ENCODE assay signal across 24 cellular contexts in the genomic region with DNA sequence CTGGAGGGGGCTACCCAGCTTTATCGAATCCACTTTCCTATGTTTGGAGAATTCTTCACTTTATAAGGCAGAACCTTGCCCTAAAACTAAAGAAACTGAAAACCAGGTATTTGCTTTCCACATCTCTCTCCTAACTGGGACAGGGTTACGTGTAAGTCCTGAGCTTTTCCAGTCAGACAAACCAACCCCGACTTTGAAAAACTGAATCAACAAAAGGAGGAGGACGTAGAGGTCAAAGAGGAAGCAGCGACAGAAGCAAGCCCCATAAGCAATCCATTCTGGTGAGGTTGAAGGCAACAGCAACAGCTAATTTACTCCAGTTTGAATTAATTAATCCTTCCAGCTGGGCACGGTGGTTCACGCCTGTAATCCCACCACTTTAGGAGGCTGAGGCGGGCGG. TPM values are rescaled to one million over a fixed set of nuclear protein-coding genes. Genes with fewer than 3 reads are reported as not detected.
DNase-seq lines count a peak whose midpoint lies in the region; ATAC-seq and TF ChIP-seq lines count a peak whose summit lies in the region.
"Had no signal": no experiment of that assay in that cellular context is flagged by ENCODE, and none has a peak within 500 bp of the region (broad histone marks: within the 10 kb centered on the region; RNA-seq: fewer than 3 reads in every experiment).

No MANE protein-coding gene starts in this region.

- no peak overlapping the region for H4K5ac ChIP-seq in mesendoderm (ENCODE audit: low read length)

- H3K4me2 ChIP-seq in mesendoderm (ENCODE audit: low read length), result no peak overlapping the region

- POLR2A ChIA-PET in Caco-2 (lab: Charles Lee), result no interaction called here

- BruUV-seq in Caco-2 (replicated peaks; lab: Mats Ljungman, UMichigan), result no TSS peak

- H3K4me1 ChIP-seq in Caco-2, result peaks cover 25% of the 10 kb centered on the region
- peaks cover 11% of the 10 kb centered on the region for H3K4me1 ChIP-seq in endodermal cell (ENCODE audit: control insufficient read depth, insufficient read depth, low read length)
- peaks cover 6% of the 10 kb centered on the region for H3K4me1 ChIP-seq in mesendoderm (ENCODE audit: control insufficient read depth, low read depth, low read length)
- H3K4me1 ChIP-seq: Peyer's patch had no signal

- H3K9me3 ChIP-seq in Caco-2 (no peaks in the 10 kb centered on the region), endodermal cell (ENCODE audit: control insufficient read depth, low read length) (no peaks in the 10 kb centered on the region)
- H3K9me3 ChIP-seq: Peyer's patch had no signal

- H3K36me3 ChIP-seq in Caco-2 (ENCODE audit: control insufficient read depth, insufficient read depth, low read length) (no peaks in the 10 kb centered on the region), endodermal cell (ENCODE audit: control insufficient read depth, insufficient read depth, low read length) (no peaks in the 10 kb centered on the region), mesendoderm (ENCODE audit: control insufficient read depth, insufficient read depth, low read length) (no peaks in the 10 kb centered on the region)
- H3K36me3 ChIP-seq: Peyer's patch had no signal

- H2BK5ac ChIP-seq in mesendoderm (ENCODE audit: low read length), result no peak overlapping the region

- H3K56ac ChIP-seq in mesendoderm (ENCODE audit: low read length), result no peak overlapping the region

- WGBS in endodermal cell (ENCODE audit: insufficient coverage in 1 of 2, insufficient read length in 1 of 2), 2 experiments, result 91 to 92% methylated on average over 8 to 9 of the region's 9 CpGs
- no CpG with 5 or more reads among the region's 9 CpGs for WGBS in mesendoderm (ENCODE audit: extremely low coverage, insufficient coverage, low lambda C conversion rate)

- H3K36me3 Mint-ChIP-seq in Caco-2 (ENCODE audit: insufficient read depth, unreplicated experiment) (no peaks in the 10 kb centered on the region), endodermal cell (ENCODE audit: low read depth) (peaks cover 11% of the 10 kb centered on the region)
- H3K36me3 Mint-ChIP-seq: CD8-positive, alpha-beta memory T cell had no signal

- no peak overlapping the region for H3K4ac ChIP-seq in mesendoderm (ENCODE audit: low read depth, low read length)

- H3K9me3 Mint-ChIP-seq in Caco-2 (ENCODE audit: unreplicated experiment), result no peaks in the 10 kb centered on the region
- peaks cover 2% of the 10 kb centered on the region for H3K9me3 Mint-ChIP-seq in endodermal cell
- H3K9me3 Mint-ChIP-seq: HFFc6 had no signal

- H3K79me2 ChIP-seq in mesendoderm (ENCODE audit: control insufficient read depth, insufficient read depth, low read length), result peaks cover 66% of the 10 kb centered on the region

- H3K27me3 Mint-ChIP-seq in Caco-2 (ENCODE audit: insufficient read depth, unreplicated experiment), result no peaks in the 10 kb centered on the region
- no peaks in the 10 kb centered on the region for H3K27me3 Mint-ChIP-seq in endodermal cell (ENCODE audit: insufficient read depth)

- DNase-seq in Caco-2 (no peak), NCI-H524 (lab: John Stamatoyannopoulos, UW) (peak; percentile 53 to 66), endodermal cell (no peak), mesendoderm (no peak), NCI-H2107 (lab: John Stamatoyannopoulos, UW) (no peak), SK-N-DZ (ENCODE audit: low spot score) (no peak), pons (ENCODE audit: low spot score) (no peak)
- DNase-seq: 8988T; AML-193; CD8-positive, alpha-beta memory T cell; DMS79 treated with DMSO at 0.1 percent for 48 hours; HFFc6; MM.1S; NCI-H1092; NCI-H1436; NCI-H187 treated with DMSO at 0.1 percent for 48 hours; NCI-H2227 treated with DMSO at 0.1 percent for 48 hours; NCI-H510A; NCI-H774; Peyer's patch had no signal

- ATAC-seq in GM19324 (IDR thresholded peaks at IDR 0.05; ENCODE audit: low FRiP score, unreplicated experiment), result no peak
- ATAC-seq: GM12878, K562 had no signal

- H3K4me3 Mint-ChIP-seq in Caco-2 (ENCODE audit: unreplicated experiment) (no peak overlapping the region), endodermal cell (no peak overlapping the region)
- H3K4me3 Mint-ChIP-seq: CD8-positive, alpha-beta memory T cell; HFFc6 had no signal

- H3K27ac Mint-ChIP-seq in Caco-2 (ENCODE audit: unreplicated experiment), result peak overlapping the region; percentile 34
- H3K27ac Mint-ChIP-seq in endodermal cell, result peak overlapping the region; percentile 8
- H3K27ac Mint-ChIP-seq: CD8-positive, alpha-beta memory T cell; HFFc6 had no signal

- no peak for TF ChIP-seq CTCF in Caco-2 (IDR thresholded peaks at IDR 0.05; ENCODE audit: insufficient read depth in 1 of 2, low read depth in 1 of 2, low read length in 1 of 2, severe bottlenecking in 1 of 2, unreplicated experiment in 1 of 2)
- no peak for TF ChIP-seq CTCF in endodermal cell (conservative IDR thresholded peaks at IDR 0.05)

- H3K9ac ChIP-seq in endodermal cell (ENCODE audit: extremely low read depth, low read length, poor library complexity, severe bottlenecking) (no peak overlapping the region), mesendoderm (ENCODE audit: low read length) (no peak overlapping the region)

- no peak overlapping the region for H4K8ac ChIP-seq in mesendoderm (ENCODE audit: low read depth, low read length)

- H2BK120ac ChIP-seq in mesendoderm (ENCODE audit: low read depth, low read length), result peak overlapping the region; percentile 61

- H3K23ac ChIP-seq in mesendoderm (ENCODE audit: low read length), result no peak overlapping the region

- H3K4me3 ChIP-seq in Caco-2 (ENCODE audit: low read depth, low read length), result no peak overlapping the region
- no peak overlapping the region for H3K4me3 ChIP-seq in endodermal cell (ENCODE audit: low read length)
- no peak overlapping the region for H3K4me3 ChIP-seq in mesendoderm (ENCODE audit: low read length)
- H3K4me3 ChIP-seq: GM12878, K562, Peyer's patch had no signal

- H3K79me1 ChIP-seq in mesendoderm (ENCODE audit: low read length), result peaks cover 6% of the 10 kb centered on the region

- CTCF ChIA-PET in Caco-2 (lab: Charles Lee), result interaction anchor here (1.2 kb wide), 1 partner anchor 51 kb away, joined by 6 read pairs; no protein-coding TSS in a partner anchor

- H3K27ac ChIP-seq in endodermal cell (ENCODE audit: low read depth, low read length), result no peak overlapping the region
- no peak overlapping the region for H3K27ac ChIP-seq in mesendoderm (ENCODE audit: low read depth, low read length)
- H3K27ac ChIP-seq: C4-2B, Peyer's patch had no signal

- no peak overlapping the region for H2BK15ac ChIP-seq in mesendoderm (replicated peaks; ENCODE audit: low read depth)

- H3K4me1 Mint-ChIP-seq in Caco-2 (ENCODE audit: low read depth, unreplicated experiment), result peaks cover 54% of the 10 kb centered on the region
- peaks cover 61% of the 10 kb centered on the region for H3K4me1 Mint-ChIP-seq in endodermal cell
- H3K4me1 Mint-ChIP-seq: CD8-positive, alpha-beta memory T cell had no signal

- H2AK5ac ChIP-seq in mesendoderm (ENCODE audit: low read length), result no peak overlapping the region

- no peaks in the 10 kb centered on the region for H3K27me3 ChIP-seq in Caco-2 (replicated peaks; ENCODE audit: control insufficient read depth, insufficient read depth, low read length)
- no peaks in the 10 kb centered on the region for H3K27me3 ChIP-seq in endodermal cell (ENCODE audit: control insufficient read depth, insufficient read depth, low read length, poor library complexity, severe bottlenecking)
- H3K27me3 ChIP-seq in mesendoderm (ENCODE audit: insufficient read depth, low read length, poor library complexity), result no peaks in the 10 kb centered on the region
- H3K27me3 ChIP-seq: Peyer's patch had no signal

- intact Hi-C loops in Caco-2 (cut with micrococcal nuclease; ENCODE audit: unreplicated experiment), result no loop called here

- peak overlapping the region; percentile 41 for H3K18ac ChIP-seq in mesendoderm (ENCODE audit: low read length)

RNA-seq across cellular contexts. Expression of a gene that starts 47.2 kb away (rescaled TPM):
- 72.7 and 78.4 TPM in 2 replicates for total RNA-seq in Caco-2 (2022)
- total RNA-seq in endodermal cell, result 100 to 1,000 TPM; 109 to 182 TPM
- 34.5 TPM for polyA plus RNA-seq in endodermal cell (2013, experiment 1 of 2)
- polyA plus RNA-seq in endodermal cell (2013, experiment 2 of 2), result 33.8 TPM
- polyA plus RNA-seq in mesendoderm (2013, experiment 1 of 2), result 18.2 TPM
- polyA plus RNA-seq in mesendoderm (2013, experiment 2 of 2), result 17.9 TPM
- polyA plus RNA-seq in SK-N-DZ (2014; cell fraction: cytosol; rRNA removed), result 18.7 and 22.9 TPM in 2 replicates
- 23.5 and 29.2 TPM in 2 replicates for polyA plus RNA-seq in SK-N-DZ (2014; cell fraction: nucleus; rRNA removed)

Comparison
In these comparisons a context has a peak if more than half of its experiments do, and no peak if none do; other contexts are left out.
1. DNase-seq: peak in NCI-H524 (2 of 2); none in Caco-2 (0 of 2), endodermal cell (single experiment), mesendoderm (single experiment), NCI-H2107 (single experiment), SK-N-DZ (single experiment) and pons (single experiment).